In genomic region chr7:20214787-20215669, GRCh38 we compare ENCODE assay signal across 15 cellular contexts. TPM values are rescaled to one million over a fixed set of nuclear protein-coding genes. Genes with fewer than 3 reads are reported as not detected.
DNase-seq lines count a peak whose midpoint lies in the region; ATAC-seq and TF ChIP-seq lines count a peak whose summit lies in the region.
"Had no signal": no experiment of that assay in that cellular context is flagged by ENCODE, and none has a peak within 500 bp of the region (broad histone marks: within the 10 kb centered on the region; RNA-seq: fewer than 3 reads in every experiment).

No MANE protein-coding gene starts in this region.

- H3K9me3 ChIP-seq in left lung = no peaks in the 10 kb centered on the region
- H3K9me3 ChIP-seq in naive thymus-derived CD4-positive, alpha-beta T cell (ENCODE audit: control insufficient read depth in 2 of 3, low read length in 3 of 3) = no peaks in the 10 kb centered on the region
- H3K9me3 ChIP-seq: prostate gland had no signal

- H3K4me3 Mint-ChIP-seq in naive thymus-derived CD4-positive, alpha-beta T cell = no peak overlapping the region

- H4K20me1 ChIP-seq in KMS-11 (ENCODE audit: insufficient read depth) = no peaks in the 10 kb centered on the region

- H3K27me3 Mint-ChIP-seq in naive thymus-derived CD4-positive, alpha-beta T cell = peaks cover 0 to 5% (median 2%) of the 10 kb centered on the region in 5 donors

- peaks cover 0 to 7% (median 0%) of the 10 kb centered on the region in 11 donors for H3K9me3 Mint-ChIP-seq in naive thymus-derived CD4-positive, alpha-beta T cell

- no peak overlapping the region for H2AFZ ChIP-seq in KMS-11 (ENCODE audit: low read depth)

- H3K36me3 ChIP-seq in KMS-11 (ENCODE audit: insufficient read depth) (peaks cover 4% of the 10 kb centered on the region; the same call in 1 of the 2 replicates), left lung (no peaks in the 10 kb centered on the region)
- H3K36me3 ChIP-seq in naive thymus-derived CD4-positive, alpha-beta T cell (ENCODE audit: control insufficient read depth in 2 of 3, insufficient read depth in 3 of 3, low read length in 3 of 3) = no peaks in the 10 kb centered on the region
- H3K36me3 ChIP-seq: prostate gland had no signal

- peak overlapping the region; percentile 93; the same call in 1 of the 2 replicates for H3K27ac ChIP-seq in KMS-11
- no peak overlapping the region for H3K27ac ChIP-seq in left lung
- H3K27ac ChIP-seq in caudate nucleus (ENCODE audit: low read depth, low read length) = no peak overlapping the region
- H3K27ac ChIP-seq in naive thymus-derived CD4-positive, alpha-beta T cell (ENCODE audit: low read depth, low read length) = no peak overlapping the region
- H3K27ac ChIP-seq: prostate gland had no signal

- peaks cover 0 to 12% (median 4%) of the 10 kb centered on the region in 7 donors for H3K4me1 Mint-ChIP-seq in naive thymus-derived CD4-positive, alpha-beta T cell

- H3K79me2 ChIP-seq in KMS-11 (ENCODE audit: insufficient read depth, low read depth) = peaks cover 59% of the 10 kb centered on the region

- no peaks in the 10 kb centered on the region for H3K27me3 ChIP-seq in KMS-11 (ENCODE audit: insufficient read depth, low read depth)
- no peaks in the 10 kb centered on the region for H3K27me3 ChIP-seq in left lung
- H3K27me3 ChIP-seq in naive thymus-derived CD4-positive, alpha-beta T cell (ENCODE audit: control insufficient read depth in 2 of 2, insufficient read depth in 2 of 2, low read length in 2 of 2) = no peaks in the 10 kb centered on the region

- POLR2A ChIA-PET in naive thymus-derived CD4-positive, alpha-beta T cell (lab: Charles Lee) = no interaction called here

- H3K9ac ChIP-seq in KMS-11 = peak overlapping the region; percentile 38

- CTCF ChIA-PET in naive thymus-derived CD4-positive, alpha-beta T cell (lab: Charles Lee) = interaction anchor here (1.1 kb wide), 1 partner anchor 11 kb away, joined by 3 read pairs; no protein-coding TSS in a partner anchor

- intact Hi-C loops in left lung (cut with DNase I) = no loop called here
- intact Hi-C loops in naive thymus-derived CD4-positive, alpha-beta T cell (cut with micrococcal nuclease) = no loop called here

- H3K4me3 ChIP-seq in KMS-11 (IDR thresholded peaks at IDR 0.05; ENCODE audit: insufficient read depth, low read depth, low read length) = no peak overlapping the region
- peak overlapping the region in 1 of 2 donors; percentile 8 for H3K4me3 ChIP-seq in left lung
- H3K4me3 ChIP-seq in naive thymus-derived CD4-positive, alpha-beta T cell (ENCODE audit: low read length) = no peak overlapping the region
- H3K4me3 ChIP-seq: prostate gland had no signal

- no peaks in the 10 kb centered on the region for H3K36me3 Mint-ChIP-seq in naive thymus-derived CD4-positive, alpha-beta T cell

- peaks cover 54% of the 10 kb centered on the region for H3K4me1 ChIP-seq in KMS-11 (ENCODE audit: low read depth, poor library complexity, severe bottlenecking)
- H3K4me1 ChIP-seq in left lung = peaks cover 0 to 25% of the 10 kb centered on the region in 2 donors
- H3K4me1 ChIP-seq in naive thymus-derived CD4-positive, alpha-beta T cell (ENCODE audit: control insufficient read depth in 2 of 2, insufficient read depth in 2 of 2, low read length in 2 of 2) = no peaks in the 10 kb centered on the region
- H3K4me1 ChIP-seq: prostate gland had no signal

- H3K4me2 ChIP-seq in KMS-11 = peak overlapping the region; percentile 69

- peak; percentile 2 for ATAC-seq in left lung
- no peak for ATAC-seq in naive thymus-derived CD4-positive, alpha-beta T cell

- DNase-seq in DMS53 treated with DMSO at 0.1 percent for 48 hours (lab: John Stamatoyannopoulos, UW; ENCODE audit: unreplicated experiment) = peak; percentile 96
- peak; percentile 10 for DNase-seq in UCSD-AML1 (lab: John Stamatoyannopoulos, UW; ENCODE audit: unreplicated experiment)
- no peak for DNase-seq in left lung
- no peak for DNase-seq in SIG-M5 (lab: John Stamatoyannopoulos, UW)
- DNase-seq in caudate nucleus (lab: John Stamatoyannopoulos, UW) = no peak
- DNase-seq in naive thymus-derived CD4-positive, alpha-beta T cell = no peak
- no peak for DNase-seq in nucleus accumbens (lab: John Stamatoyannopoulos, UW)
- DNase-seq: activated CD4-positive, alpha-beta T cell treated with anti-CD3 and anti-CD28 coated beads for 1 hour; activated T-cell treated with anti-CD3 and anti-CD28 coated beads, Interleukin-2, amount 50 U/mL, for 48 hours; AML-193; cortex of kidney; NCI-H1105 treated with DMSO at 0.1 percent for 48 hours; NCI-H82 had no signal

- TF ChIP-seq CTCF in KMS-11 (conservative IDR thresholded peaks at IDR 0.05; ENCODE audit: low read depth, low read length) (no peak), left lung (IDR thresholded peaks at IDR 0.05) (no peak)

- H3K27ac Mint-ChIP-seq in naive thymus-derived CD4-positive, alpha-beta T cell = no peak overlapping the region

RNA-seq across cellular contexts. Expression of gene MACC1, which starts 2.2 kb away (rescaled TPM):
- total RNA-seq in left lung = 10 to 100 TPM; 28.5 to 36.2 TPM
- under 1 TPM; 0.08 to 0.24 (median 0.15) TPM for total RNA-seq in naive thymus-derived CD4-positive, alpha-beta T cell
- under 1 TPM; 0.03 to 0.08 TPM for polyA plus RNA-seq in naive thymus-derived CD4-positive, alpha-beta T cell

Comparison
In these comparisons a context has a peak if more than half of its experiments do, and no peak if none do; other contexts are left out.
1. DNase-seq: peak in DMS53 treated with DMSO at 0.1 percent for 48 hours (single experiment) and UCSD-AML1 (single experiment); none in left lung (0 of 2), SIG-M5 (single experiment), caudate nucleus (0 of 61), naive thymus-derived CD4-positive, alpha-beta T cell (0 of 9) and nucleus accumbens (0 of 56).
2. RNA of gene MACC1, which starts 2.2 kb away (total RNA-seq): 28.5 to 36.2 TPM in left lung; 0.08 to 0.24 TPM in naive thymus-derived CD4-positive, alpha-beta T cell; every median in the first group is over 10 times any median in the second.